Comparison of ENCODE assay signal across 9 cellular contexts in genomic region chr6:38715016-38715809, GRCh38. TPM values are rescaled to one million over a fixed set of nuclear protein-coding genes. Genes with fewer than 3 reads are reported as not detected.
A peak's percentile ranks its signal among the peaks of the same experiment; 100 is the strongest.
DNase-seq lines count a peak whose midpoint lies in the region; ATAC-seq, FAIRE-seq and TF ChIP-seq lines count a peak whose summit lies in the region.
"Had no signal": no experiment of that assay in that cellular context is flagged by ENCODE, and none has a peak within 500 bp of the region (broad histone marks: within the 10 kb centered on the region; RNA-seq: fewer than 3 reads in every experiment).

A gene with protein sequence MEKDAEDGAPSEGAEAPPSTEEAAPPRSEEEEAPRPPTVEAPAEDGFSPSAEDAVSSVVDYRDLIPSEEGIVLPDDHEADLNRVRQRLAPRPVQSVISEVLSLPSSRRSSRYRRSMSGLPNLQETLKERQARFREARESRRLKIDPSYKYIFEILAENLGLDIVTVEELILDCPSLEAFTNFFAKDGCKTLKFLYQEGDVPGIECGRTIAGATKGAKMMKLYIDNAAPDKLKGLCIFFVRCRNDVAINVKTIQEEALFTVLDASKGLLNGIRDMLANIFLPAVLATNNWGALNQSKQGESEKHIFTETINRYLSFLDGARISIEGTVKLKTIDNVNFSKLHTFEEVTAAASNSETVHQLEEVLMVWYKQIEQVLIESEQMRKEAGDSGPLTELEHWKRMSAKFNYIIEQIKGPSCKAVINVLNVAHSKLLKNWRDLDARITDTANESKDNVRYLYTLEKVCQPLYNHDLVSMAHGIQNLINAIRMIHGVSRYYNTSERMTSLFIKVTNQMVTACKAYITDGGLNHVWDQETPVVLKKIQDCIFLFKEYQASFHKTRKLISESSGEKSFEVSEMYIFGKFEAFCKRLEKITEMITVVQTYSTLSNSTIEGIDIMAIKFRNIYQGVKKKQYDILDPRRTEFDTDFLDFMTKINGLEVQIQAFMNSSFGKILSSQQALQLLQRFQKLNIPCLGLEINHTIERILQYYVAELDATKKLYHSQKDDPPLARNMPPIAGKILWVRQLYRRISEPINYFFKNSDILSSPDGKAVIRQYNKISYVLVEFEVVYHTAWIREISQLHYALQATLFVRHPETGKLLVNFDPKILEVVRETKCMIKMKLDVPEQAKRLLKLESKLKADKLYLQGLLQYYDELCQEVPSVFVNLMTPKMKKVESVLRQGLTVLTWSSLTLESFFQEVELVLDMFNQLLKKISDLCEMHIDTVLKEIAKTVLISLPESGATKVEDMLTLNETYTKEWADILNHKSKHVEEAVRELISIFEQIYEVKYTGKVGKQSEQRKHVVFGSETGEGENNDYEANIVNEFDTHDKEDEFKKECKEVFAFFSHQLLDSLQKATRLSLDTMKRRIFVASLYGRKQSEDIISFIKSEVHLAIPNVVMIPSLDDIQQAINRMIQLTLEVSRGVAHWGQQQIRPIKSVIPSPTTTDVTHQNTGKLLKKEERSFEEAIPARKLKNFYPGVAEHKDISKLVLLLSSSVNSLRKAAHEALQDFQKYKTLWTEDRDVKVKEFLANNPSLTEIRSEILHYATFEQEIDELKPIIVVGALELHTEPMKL (N-terminal part only) (plus strand): TSS chr6:38715311. CDS start chr6:38722810, 7,499 bp downstream.

- H3K9me3 Mint-ChIP-seq in memory B cell = no peaks in the 10 kb centered on the region

- no peaks in the 10 kb centered on the region for H3K79me2 ChIP-seq in HepG2 (ENCODE audit: insufficient read depth, low read length)

- WGBS in right lobe of liver (ENCODE audit: insufficient coverage, low coverage, low lambda C conversion rate, missing lambda C conversion rate) = 17% methylated on average over 24 of the region's 47 CpGs
- WGBS in HepG2 (ENCODE audit: low lambda C conversion rate) = 72% methylated on average over 43 of the region's 47 CpGs

- peaks cover 5% of the 10 kb centered on the region for H3K4me1 Mint-ChIP-seq in memory B cell

- no peak within 1 kb of the TSS for H3K27ac ChIP-seq in right lobe of liver
- no peak within 1 kb of the TSS for H3K27ac ChIP-seq in HepG2 (ENCODE audit: extremely low read length, insufficient read depth, low read length)
- H3K27ac ChIP-seq in brain microvascular endothelial cell = no peak within 1 kb of the TSS
- no peak within 1 kb of the TSS for H3K27ac ChIP-seq in vagina

- intact Hi-C loops in right lobe of liver (cut with DNase I) = no loop called here
- intact Hi-C loops in HepG2 (cut with micrococcal nuclease; ENCODE audit: unreplicated experiment) = no loop called here
- intact Hi-C loops in vagina (cut with DNase I) = no loop called here

- POLR2A ChIA-PET in HepG2 (lab: Yijun Ruan, JAX) = no interaction called here

- peaks cover 0 to 12% of the 10 kb centered on the region in 2 donors for H3K27me3 ChIP-seq in right lobe of liver
- peaks cover 0 to 9% of the 10 kb centered on the region in 2 experiments; a peak in 1 of 5 replicates for H3K27me3 ChIP-seq in HepG2 (ENCODE audit: control insufficient read depth in 1 of 2, insufficient read depth in 2 of 2, low read length in 2 of 2)
- H3K27me3 ChIP-seq in brain microvascular endothelial cell (replicated peaks) = no peaks in the 10 kb centered on the region
- peaks cover 3% of the 10 kb centered on the region for H3K27me3 ChIP-seq in vagina

- peaks cover 25% of the 10 kb centered on the region for H3K27me3 Mint-ChIP-seq in memory B cell

- no peak within 1 kb of the TSS for H3K4me2 ChIP-seq in HepG2 (ENCODE audit: low read depth, low read length)

- ATAC-seq in right lobe of liver = peak; percentile 19 to 62 (median 40)
- no peak for ATAC-seq in HepG2
- peak; percentile 55 for ATAC-seq in memory B cell (ENCODE audit: low read depth)

- no peaks in the 10 kb centered on the region for H3K9me3 ChIP-seq in right lobe of liver
- no peaks in the 10 kb centered on the region for H3K9me3 ChIP-seq in HepG2 (ENCODE audit: low read length)
- no peaks in the 10 kb centered on the region for H3K9me3 ChIP-seq in vagina

- no peaks in the 10 kb centered on the region for H4K20me1 ChIP-seq in HepG2 (ENCODE audit: insufficient read depth, low read length)

- H2AFZ ChIP-seq in HepG2 (ENCODE audit: low read length) = no peak within 1 kb of the TSS

- H3K36me3 Mint-ChIP-seq in memory B cell = no peaks in the 10 kb centered on the region

- no peak for FAIRE-seq in HepG2 (lab: Jason Lieb, UNC)
- FAIRE-seq: D721Med had no signal

- TF ChIP-seq CTCF in right lobe of liver (IDR thresholded peaks at IDR 0.05) (no peak), HepG2 (CRISPR knock-in tag; IDR thresholded peaks at IDR 0.05) (no peak), brain microvascular endothelial cell (IDR thresholded peaks at IDR 0.05; ENCODE audit: low read depth, low read length, missing control alignments) (no peak), vagina (IDR thresholded peaks at IDR 0.05) (no peak)

- TF ChIP-seq EP300 in HepG2 (IDR thresholded peaks at IDR 0.05; ENCODE audit: low read depth in 2 of 2, low read length in 2 of 2) (no peak), HepG2 (CRISPR knock-in tag; IDR thresholded peaks at IDR 0.05; ENCODE audit: borderline replicate concordance) (no peak)

- no peak within 1 kb of the TSS for H3K9ac ChIP-seq in HepG2 (ENCODE audit: insufficient read depth, low read depth, low read length)

- H3K4me1 ChIP-seq in right lobe of liver (no peaks in the 10 kb centered on the region), HepG2 (ENCODE audit: insufficient read depth, low read length) (no peaks in the 10 kb centered on the region), vagina (peaks cover 13% of the 10 kb centered on the region)

- in situ Hi-C loops in HepG2 (cut with HindIII; ENCODE audit: extremely low pct_ligation_motif_present, low pct_unique_long_range_greater_than_20kb) (no loop called here), brain microvascular endothelial cell (cut with HindIII; ENCODE audit: low pct_ligation_motif_present, low sequenced_read_pairs) (no loop called here)

- TF ChIP-seq POLR2A in right lobe of liver (IDR thresholded peaks at IDR 0.05) = no peak
- TF ChIP-seq POLR2A in HepG2 (IDR thresholded peaks at IDR 0.05; ENCODE audit: insufficient read depth in 1 of 2, low read depth in 2 of 2, low read length in 2 of 2) = no peak
- TF ChIP-seq POLR2A in vagina (IDR thresholded peaks at IDR 0.05) = no peak

- H3K27ac Mint-ChIP-seq in memory B cell = no peak within 1 kb of the TSS

- H3K4me3 ChIP-seq in right lobe of liver (peak within 1 kb of the TSS; percentile 12 to 26 (median 16)), HepG2 (replicated peaks in 1 of 3; ENCODE audit: insufficient read depth in 1 of 3, low read depth in 2 of 3, low read length in 3 of 3) (no peak within 1 kb of the TSS), brain microvascular endothelial cell (ENCODE audit: low read depth, low read length) (peak within 1 kb of the TSS; percentile 50), vagina (peak within 1 kb of the TSS; percentile 34 to 39)

- CTCF ChIA-PET in HepG2 (lab: Yijun Ruan, JAX; ENCODE audit: low intra/inter-chr PET ratio, low total read pairs) = no interaction called here

- no TSS peak for BruUV-seq in HepG2 (replicated peaks; lab: Mats Ljungman, UMichigan)

- no peak for TF ChIP-seq RAD21 in HepG2 (CRISPR knock-in tag; IDR thresholded peaks at IDR 0.05)

- H3K36me3 ChIP-seq in right lobe of liver = no peaks in the 10 kb centered on the region
- no peaks in the 10 kb centered on the region for H3K36me3 ChIP-seq in HepG2 (replicated peaks in 1 of 2; ENCODE audit: control insufficient read depth in 1 of 2, insufficient read depth in 2 of 2, low read length in 2 of 2)
- no peaks in the 10 kb centered on the region for H3K36me3 ChIP-seq in brain microvascular endothelial cell (replicated peaks)
- no peaks in the 10 kb centered on the region for H3K36me3 ChIP-seq in vagina

- DNase-seq in right lobe of liver (peak in 1 of 3 donors; percentile 21), HepG2 (ENCODE audit: low spot score) (no peak), brain microvascular endothelial cell (no peak), memory B cell (ENCODE audit: low spot score in 2 of 2) (peak in 1 of 2 donors; percentile 26), vagina (ENCODE audit: extremely low spot score in 2 of 2) (no peak), cortex of kidney (lab: John Stamatoyannopoulos, UW) (no peak), globus pallidus (ENCODE audit: low spot score) (no peak), NCI-H510A treated with DMSO at 0.1 percent for 48 hours (lab: John Stamatoyannopoulos, UW) (no peak)

- peak within 1 kb of the TSS; percentile 68 for H3K4me3 Mint-ChIP-seq in memory B cell

RNA-seq across cellular contexts. Expression of the gene that starts here (rescaled TPM):
- total RNA-seq in right lobe of liver (under 1 TPM in 1 of 6 experiments, not detected in 5; 0.02 TPM), HepG2 (2016; rRNA removed; fragmentation: Illumina TruSeq; extraction: Trizol) (not detected in 2 replicates), vagina (not detected)
- not detected in 2 replicates for total RNA-seq in HepG2 (2016; cell fraction: cytosol; rRNA removed; fragmentation: Illumina TruSeq; extraction: Trizol; ENCODE audit: low read depth)
- total RNA-seq in HepG2 (2016; cell fraction: insoluble cytoplasmic fraction; rRNA removed; fragmentation: Illumina TruSeq; extraction: Trizol) = not detected in 2 replicates
- not detected in 2 replicates for total RNA-seq in HepG2 (2016; cell fraction: membrane; rRNA removed; fragmentation: Illumina TruSeq; extraction: Trizol)
- total RNA-seq in HepG2 (2016; cell fraction: nucleus; rRNA removed; fragmentation: Illumina TruSeq; extraction: Trizol) = not detected in 2 replicates
- polyA plus RNA-seq in HepG2 (2011; rRNA removed) = not detected in 2 replicates
- not detected in 2 replicates for polyA plus RNA-seq in HepG2 (2011; cell fraction: cytosol; rRNA removed)
- not detected in 2 replicates for polyA plus RNA-seq in HepG2 (2011; cell fraction: nucleus; rRNA removed)
- polyA plus RNA-seq in HepG2 (2012) = not detected in 2 replicates
- not detected in 2 replicates for polyA plus RNA-seq in HepG2 (2016; cell fraction: cytosol; fragmentation: Illumina TruSeq; extraction: Trizol; ENCODE audit: low read depth)
- not detected in 2 replicates for polyA plus RNA-seq in HepG2 (2016; cell fraction: insoluble cytoplasmic fraction; fragmentation: Illumina TruSeq; extraction: Trizol; ENCODE audit: low read depth)
- not detected in 2 replicates for polyA plus RNA-seq in HepG2 (2016; cell fraction: membrane; fragmentation: Illumina TruSeq; extraction: Trizol; ENCODE audit: low read depth)
- not detected in 2 replicates for polyA plus RNA-seq in HepG2 (2016; cell fraction: nucleus; fragmentation: Illumina TruSeq; extraction: Trizol; ENCODE audit: insufficient read depth, low read depth)
- not detected in 2 replicates for polyA minus RNA-seq in HepG2 (2011; rRNA and poly(A)+ RNA removed; ENCODE audit: low replicate concordance)
- not detected in 2 replicates for polyA minus RNA-seq in HepG2 (2011; cell fraction: cytosol; rRNA and poly(A)+ RNA removed)
- polyA minus RNA-seq in HepG2 (2011; cell fraction: nucleus; rRNA and poly(A)+ RNA removed) = not detected in 2 replicates

Comparison
In these comparisons a context has a peak if more than half of its experiments do, and no peak if none do; other contexts are left out.
1. Peak in ATAC-seq and H3K4me3 ChIP-seq in right lobe of liver; RNA of the gene not detected or under 1 TPM.
2. H3K4me3 ChIP-seq: peak in brain microvascular endothelial cell (single experiment) and vagina (2 of 2); none in HepG2 (0 of 3).